2 cellular contexts compared by ENCODE assay signal in the genomic region with DNA sequence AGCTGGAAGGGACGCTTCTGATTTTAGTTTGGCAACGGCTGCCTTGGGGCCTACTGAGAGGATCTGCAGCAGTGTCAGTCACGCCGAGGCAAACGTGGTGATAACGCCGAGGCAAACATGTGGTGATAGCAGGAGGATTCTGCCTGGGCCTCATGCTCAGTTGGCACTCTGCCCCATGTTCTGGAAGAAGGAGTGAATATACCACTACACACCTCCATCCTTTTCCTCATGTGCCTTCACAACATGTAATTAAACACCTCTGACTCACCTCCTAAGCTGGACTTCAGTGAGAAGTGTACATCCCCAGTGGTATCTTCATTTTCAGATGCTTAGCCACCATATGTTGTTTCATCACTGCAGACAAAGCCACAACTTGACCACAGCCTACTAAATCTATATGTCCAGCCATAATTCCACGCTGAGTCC.
TF ChIP-seq lines count a peak whose summit lies in the region.

No MANE protein-coding gene starts in this region.

TF ChIP-seq in HepG2, 621 proteins besides CTCF, POLR2A, EP300 and RAD21:
- no peak for TF ChIP-seq ZNF484 (CRISPR knock-in tag; IDR thresholded peaks at IDR 0.05; ENCODE audit: borderline replicate concordance, low read depth)
- TF ChIP-seq, protein P1, sequence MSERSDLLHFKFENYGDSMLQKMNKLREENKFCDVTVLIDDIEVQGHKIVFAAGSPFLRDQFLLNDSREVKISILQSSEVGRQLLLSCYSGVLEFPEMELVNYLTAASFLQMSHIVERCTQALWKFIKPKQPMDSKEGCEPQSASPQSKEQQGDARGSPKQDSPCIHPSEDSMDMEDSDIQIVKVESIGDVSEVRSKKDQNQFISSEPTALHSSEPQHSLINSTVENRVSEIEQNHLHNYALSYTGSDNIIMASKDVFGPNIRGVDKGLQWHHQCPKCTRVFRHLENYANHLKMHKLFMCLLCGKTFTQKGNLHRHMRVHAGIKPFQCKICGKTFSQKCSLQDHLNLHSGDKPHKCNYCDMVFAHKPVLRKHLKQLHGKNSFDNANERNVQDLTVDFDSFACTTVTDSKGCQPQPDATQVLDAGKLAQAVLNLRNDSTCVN (CRISPR knock-in tag; IDR thresholded peaks at IDR 0.05; ENCODE audit: borderline replicate concordance): no peak
- TF ChIP-seq ZSCAN21 (CRISPR knock-in tag; IDR thresholded peaks at IDR 0.05; ENCODE audit: borderline replicate concordance): no peak
- TF ChIP-seq ZNF768 (CRISPR knock-in tag; IDR thresholded peaks at IDR 0.05): no peak
- no peak for TF ChIP-seq MEIS2 (CRISPR knock-in tag; IDR thresholded peaks at IDR 0.05)
- no peak for TF ChIP-seq KLF6 (CRISPR knock-in tag; IDR thresholded peaks at IDR 0.05)
- no peak for TF ChIP-seq ZNF782 (CRISPR knock-in tag; IDR thresholded peaks at IDR 0.05; ENCODE audit: borderline replicate concordance)
- TF ChIP-seq SPEN (CRISPR knock-in tag; IDR thresholded peaks at IDR 0.05; ENCODE audit: low read depth): no peak
- no peak for TF ChIP-seq ZNF629 (CRISPR knock-in tag; conservative IDR thresholded peaks at IDR 0.05)
- no peak for TF ChIP-seq ZNF660 (CRISPR knock-in tag; IDR thresholded peaks at IDR 0.05; ENCODE audit: borderline replicate concordance, low read depth)
- no peak for TF ChIP-seq ZNF841 (CRISPR knock-in tag; IDR thresholded peaks at IDR 0.05; ENCODE audit: borderline replicate concordance)
- TF ChIP-seq GATA4 (IDR thresholded peaks at IDR 0.05; ENCODE audit: borderline replicate concordance, low read depth): no peak
- no peak for TF ChIP-seq ZZZ3 (CRISPR knock-in tag; IDR thresholded peaks at IDR 0.05; ENCODE audit: borderline replicate concordance)
- TF ChIP-seq, protein P2, sequence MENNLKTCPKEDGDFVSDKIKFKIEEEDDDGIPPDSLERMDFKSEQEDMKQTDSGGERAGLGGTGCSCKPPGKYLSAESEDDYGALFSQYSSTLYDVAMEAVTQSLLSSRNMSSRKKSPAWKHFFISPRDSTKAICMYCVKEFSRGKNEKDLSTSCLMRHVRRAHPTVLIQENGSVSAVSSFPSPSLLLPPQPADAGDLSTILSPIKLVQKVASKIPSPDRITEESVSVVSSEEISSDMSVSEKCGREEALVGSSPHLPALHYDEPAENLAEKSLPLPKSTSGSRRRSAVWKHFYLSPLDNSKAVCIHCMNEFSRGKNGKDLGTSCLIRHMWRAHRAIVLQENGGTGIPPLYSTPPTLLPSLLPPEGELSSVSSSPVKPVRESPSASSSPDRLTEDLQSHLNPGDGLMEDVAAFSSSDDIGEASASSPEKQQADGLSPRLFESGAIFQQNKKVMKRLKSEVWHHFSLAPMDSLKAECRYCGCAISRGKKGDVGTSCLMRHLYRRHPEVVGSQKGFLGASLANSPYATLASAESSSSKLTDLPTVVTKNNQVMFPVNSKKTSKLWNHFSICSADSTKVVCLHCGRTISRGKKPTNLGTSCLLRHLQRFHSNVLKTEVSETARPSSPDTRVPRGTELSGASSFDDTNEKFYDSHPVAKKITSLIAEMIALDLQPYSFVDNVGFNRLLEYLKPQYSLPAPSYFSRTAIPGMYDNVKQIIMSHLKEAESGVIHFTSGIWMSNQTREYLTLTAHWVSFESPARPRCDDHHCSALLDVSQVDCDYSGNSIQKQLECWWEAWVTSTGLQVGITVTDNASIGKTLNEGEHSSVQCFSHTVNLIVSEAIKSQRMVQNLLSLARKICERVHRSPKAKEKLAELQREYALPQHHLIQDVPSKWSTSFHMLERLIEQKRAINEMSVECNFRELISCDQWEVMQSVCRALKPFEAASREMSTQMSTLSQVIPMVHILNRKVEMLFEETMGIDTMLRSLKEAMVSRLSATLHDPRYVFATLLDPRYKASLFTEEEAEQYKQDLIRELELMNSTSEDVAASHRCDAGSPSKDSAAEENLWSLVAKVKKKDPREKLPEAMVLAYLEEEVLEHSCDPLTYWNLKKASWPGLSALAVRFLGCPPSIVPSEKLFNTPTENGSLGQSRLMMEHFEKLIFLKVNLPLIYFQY (CRISPR knock-in tag; IDR thresholded peaks at IDR 0.05; ENCODE audit: borderline replicate concordance): no peak
- TF ChIP-seq, protein P3, sequence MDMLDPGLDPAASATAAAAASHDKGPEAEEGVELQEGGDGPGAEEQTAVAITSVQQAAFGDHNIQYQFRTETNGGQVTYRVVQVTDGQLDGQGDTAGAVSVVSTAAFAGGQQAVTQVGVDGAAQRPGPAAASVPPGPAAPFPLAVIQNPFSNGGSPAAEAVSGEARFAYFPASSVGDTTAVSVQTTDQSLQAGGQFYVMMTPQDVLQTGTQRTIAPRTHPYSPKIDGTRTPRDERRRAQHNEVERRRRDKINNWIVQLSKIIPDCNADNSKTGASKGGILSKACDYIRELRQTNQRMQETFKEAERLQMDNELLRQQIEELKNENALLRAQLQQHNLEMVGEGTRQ (IDR thresholded peaks at IDR 0.05; ENCODE audit: low read depth, low read length): no peak
- TF ChIP-seq, protein P3 (CRISPR knock-in tag; IDR thresholded peaks at IDR 0.05; ENCODE audit: borderline replicate concordance): no peak

TF ChIP-seq in GM23338, 12 proteins besides CTCF, POLR2A, EP300 and RAD21:
- TF ChIP-seq ZNF114 (CRISPR knock-in tag; IDR thresholded peaks at IDR 0.05) (no peak), POLR2AphosphoS5 (IDR thresholded peaks at IDR 0.05; ENCODE audit: low read depth) (no peak), CREB1 (CRISPR knock-in tag; IDR thresholded peaks at IDR 0.05; ENCODE audit: low read depth) (no peak), ZNF331 (CRISPR knock-in tag; IDR thresholded peaks at IDR 0.05; ENCODE audit: low read depth) (no peak), JUNB (IDR thresholded peaks at IDR 0.05; ENCODE audit: unreplicated experiment) (no peak)
